ENCODE assay signal across 11 cellular contexts in genomic region chr4:22237846-22238513, GRCh38.
DNase-seq lines count a peak whose midpoint lies in the region; ATAC-seq and TF ChIP-seq lines count a peak whose summit lies in the region.
"Had no signal": no experiment of that assay in that cellular context is flagged by ENCODE, and none has a peak within 500 bp of the region (broad histone marks: within the 10 kb centered on the region; RNA-seq: fewer than 3 reads in every experiment).

No MANE protein-coding gene starts in this region.

- H3K9ac ChIP-seq in endodermal cell (ENCODE audit: extremely low read depth, low read length, poor library complexity, severe bottlenecking): no peak overlapping the region

- WGBS in endodermal cell (ENCODE audit: insufficient coverage in 1 of 2, insufficient read length in 1 of 2), 2 experiments: 73 to 76% methylated on average over 8 to 10 of the region's 10 CpGs

- peak in 1 of 2 experiments; percentile 17 for TF ChIP-seq CTCF in Caco-2 (IDR thresholded peaks at IDR 0.05; ENCODE audit: insufficient read depth in 1 of 2, low read depth in 1 of 2, low read length in 1 of 2, severe bottlenecking in 1 of 2, unreplicated experiment in 1 of 2)
- TF ChIP-seq CTCF in endodermal cell (conservative IDR thresholded peaks at IDR 0.05): no peak
- no peak for TF ChIP-seq CTCF in natural killer cell (IDR thresholded peaks at IDR 0.05)

- H3K36me3 Mint-ChIP-seq in Caco-2 (ENCODE audit: insufficient read depth, unreplicated experiment) (no peaks in the 10 kb centered on the region), endodermal cell (ENCODE audit: low read depth) (no peaks in the 10 kb centered on the region), natural killer cell (no peaks in the 10 kb centered on the region)

- H3K4me3 ChIP-seq in Caco-2 (ENCODE audit: low read depth, low read length) (no peak overlapping the region), endodermal cell (ENCODE audit: low read length) (no peak overlapping the region)
- H3K4me3 ChIP-seq: sigmoid colon had no signal

- peak overlapping the region; percentile 29 for H3K27ac ChIP-seq in endodermal cell (ENCODE audit: low read depth, low read length)
- H3K27ac ChIP-seq: sigmoid colon had no signal

- H3K4me1 Mint-ChIP-seq in Caco-2 (ENCODE audit: low read depth, unreplicated experiment): no peaks in the 10 kb centered on the region
- peaks cover 12% of the 10 kb centered on the region for H3K4me1 Mint-ChIP-seq in endodermal cell
- H3K4me1 Mint-ChIP-seq in natural killer cell: peaks cover 8 to 9% of the 10 kb centered on the region in 2 donors
- H3K4me1 Mint-ChIP-seq: activated CD4-positive, alpha-beta memory T cell treated with anti-CD3 and anti-CD28 coated beads, Interleukin-2, amount 10 ng/mL, durations not matched to agents 7 days and 5 days had no signal

- H3K27me3 ChIP-seq in Caco-2 (replicated peaks; ENCODE audit: control insufficient read depth, insufficient read depth, low read length) (no peaks in the 10 kb centered on the region), endodermal cell (ENCODE audit: control insufficient read depth, insufficient read depth, low read length, poor library complexity, severe bottlenecking) (peaks cover 5% of the 10 kb centered on the region)
- H3K27me3 ChIP-seq: sigmoid colon had no signal

- DNase-seq in Caco-2 (peak; percentile 33 to 46), NCI-H69 (lab: John Stamatoyannopoulos, UW) (peak; percentile 8), endodermal cell (no peak), natural killer cell (no peak), HEK293T (ENCODE audit: extremely low spot score) (no peak), Kasumi-1 (lab: John Stamatoyannopoulos, UW) (no peak), NCI-H524 (lab: John Stamatoyannopoulos, UW) (no peak)
- DNase-seq: NCI-H510A treated with DMSO at 0.1 percent for 48 hours, sigmoid colon had no signal

- H3K4me3 Mint-ChIP-seq in Caco-2 (ENCODE audit: unreplicated experiment): peak overlapping the region; percentile 45
- no peak overlapping the region for H3K4me3 Mint-ChIP-seq in endodermal cell
- peak overlapping the region; percentile 56 for H3K4me3 Mint-ChIP-seq in natural killer cell
- H3K4me3 Mint-ChIP-seq: activated CD4-positive, alpha-beta memory T cell treated with anti-CD3 and anti-CD28 coated beads, Interleukin-2, amount 10 ng/mL, durations not matched to agents 7 days and 5 days had no signal

- CTCF ChIA-PET in Caco-2 (lab: Charles Lee) (interaction anchor here (1.1 kb wide), 1 partner anchor 449 kb away, joined by 3 read pairs; no protein-coding TSS in a partner anchor), HEK293T (lab: Yijun Ruan, JAX) (interaction anchor here (1.1 to 1.3 kb wide), 2 partner anchors 11 to 151 kb away, joined by 3 to 6 read pairs; no protein-coding TSS in a partner anchor)

- peaks cover 5% of the 10 kb centered on the region; the same call in 1 of the 2 replicates for H3K4me1 ChIP-seq in Caco-2
- peaks cover 5% of the 10 kb centered on the region for H3K4me1 ChIP-seq in endodermal cell (ENCODE audit: control insufficient read depth, insufficient read depth, low read length)
- H3K4me1 ChIP-seq: sigmoid colon had no signal

- BruUV-seq in Caco-2 (replicated peaks; lab: Mats Ljungman, UMichigan): no TSS peak

- no peaks in the 10 kb centered on the region for H3K9me3 ChIP-seq in Caco-2
- no peaks in the 10 kb centered on the region for H3K9me3 ChIP-seq in endodermal cell (ENCODE audit: control insufficient read depth, low read length)
- H3K9me3 ChIP-seq: sigmoid colon had no signal

- POLR2A ChIA-PET in Caco-2 (lab: Charles Lee) (no interaction called here), HEK293T (lab: Yijun Ruan, JAX) (no interaction called here)

- intact Hi-C loops in Caco-2 (cut with micrococcal nuclease; ENCODE audit: unreplicated experiment) (loop anchor here (5.0 kb wide), 2 partner anchors 119 to 149 kb away; no protein-coding TSS in a partner anchor), natural killer cell (cut with micrococcal nuclease) (no loop called here)

- H3K27ac Mint-ChIP-seq in Caco-2 (ENCODE audit: unreplicated experiment): no peak overlapping the region
- no peak overlapping the region for H3K27ac Mint-ChIP-seq in endodermal cell
- peak overlapping the region in 1 of 2 donors; percentile 47 for H3K27ac Mint-ChIP-seq in natural killer cell
- H3K27ac Mint-ChIP-seq: activated CD4-positive, alpha-beta memory T cell treated with anti-CD3 and anti-CD28 coated beads, Interleukin-2, amount 10 ng/mL, durations not matched to agents 7 days and 5 days had no signal

- H3K9me3 Mint-ChIP-seq in Caco-2 (ENCODE audit: unreplicated experiment) (no peaks in the 10 kb centered on the region), endodermal cell (no peaks in the 10 kb centered on the region), natural killer cell (peaks cover 0 to 6% of the 10 kb centered on the region in 2 donors)

- H3K27me3 Mint-ChIP-seq in Caco-2 (ENCODE audit: insufficient read depth, unreplicated experiment): peaks cover 6% of the 10 kb centered on the region
- H3K27me3 Mint-ChIP-seq in endodermal cell (ENCODE audit: insufficient read depth): peaks cover 3% of the 10 kb centered on the region
- H3K27me3 Mint-ChIP-seq in natural killer cell (ENCODE audit: low read depth in 2 of 2): no peaks in the 10 kb centered on the region
- H3K27me3 Mint-ChIP-seq: activated CD4-positive, alpha-beta memory T cell treated with anti-CD3 and anti-CD28 coated beads, Interleukin-2, amount 10 ng/mL, durations not matched to agents 7 days and 5 days had no signal

- H3K36me3 ChIP-seq in Caco-2 (ENCODE audit: control insufficient read depth, insufficient read depth, low read length) (no peaks in the 10 kb centered on the region), endodermal cell (ENCODE audit: control insufficient read depth, insufficient read depth, low read length) (no peaks in the 10 kb centered on the region)
- H3K36me3 ChIP-seq: sigmoid colon had no signal

- no peak for ATAC-seq in natural killer cell
- ATAC-seq in GM18870 (IDR thresholded peaks at IDR 0.05; ENCODE audit: unreplicated experiment): no peak

TF ChIP-seq in HEK293T, 16 proteins besides CTCF, POLR2A, EP300 and RAD21:
- TF ChIP-seq PKNOX1 (IDR thresholded peaks at IDR 0.05) (no peak), ELF4 (IDR thresholded peaks at IDR 0.05) (no peak), FOXA1 (IDR thresholded peaks at IDR 0.05) (no peak)

Comparison
In these comparisons a context has a peak if more than half of its experiments do, and no peak if none do; other contexts are left out.
1. DNase-seq: peak in Caco-2 (2 of 2) and NCI-H69 (single experiment); none in endodermal cell (single experiment), natural killer cell (single experiment), HEK293T (single experiment), Kasumi-1 (0 of 2) and NCI-H524 (0 of 2).